8 cellular contexts compared by ENCODE assay signal in the genomic region with DNA sequence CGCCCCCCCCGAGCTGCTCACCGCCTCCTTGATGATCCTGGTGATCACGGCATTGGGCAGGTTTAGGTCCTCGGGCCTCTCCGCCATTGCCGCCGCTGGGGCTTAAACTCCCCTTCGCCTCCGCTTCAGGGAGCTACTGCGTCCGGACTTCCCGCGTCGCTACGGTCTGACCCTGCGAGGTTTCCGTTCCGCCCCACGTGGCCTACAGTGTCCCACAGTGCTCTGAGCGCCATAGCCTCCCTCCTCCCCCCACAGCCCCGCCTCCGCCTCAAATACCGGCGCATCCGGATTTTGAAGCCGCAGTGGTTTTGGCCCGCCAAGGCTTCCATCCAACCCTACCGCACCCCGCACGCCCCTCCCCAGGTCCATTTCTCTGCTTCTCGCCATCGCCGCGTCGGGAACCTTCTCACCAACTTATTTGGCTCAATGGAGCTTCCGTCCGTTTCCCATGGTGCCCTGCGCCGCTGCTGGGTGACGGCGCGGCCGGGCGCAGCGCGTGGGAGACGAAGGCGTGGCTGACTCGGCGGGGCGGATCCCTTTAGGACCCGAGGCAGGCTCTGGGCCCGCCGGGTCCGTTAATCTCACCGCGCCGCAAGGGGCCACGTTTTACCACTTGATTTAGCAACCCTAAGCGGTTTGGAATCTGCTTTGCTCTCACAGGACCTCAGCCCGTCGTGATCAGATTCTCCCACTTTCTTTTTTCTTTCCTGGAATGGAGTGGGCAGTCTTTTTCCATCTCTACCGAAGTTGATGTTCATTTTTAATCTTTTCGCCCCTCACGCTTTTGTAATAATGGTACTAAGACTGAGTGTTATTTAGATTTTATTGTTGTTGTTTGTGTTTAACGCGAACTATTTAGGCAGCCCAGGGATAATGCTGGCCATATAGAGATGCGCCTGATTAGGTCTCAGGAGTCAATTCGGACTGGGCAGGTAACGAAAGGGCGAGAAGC. TPM values are rescaled to one million over a fixed set of nuclear protein-coding genes. Genes with fewer than 3 reads are reported as not detected.
DNase-seq lines count a peak whose midpoint lies in the region; ATAC-seq and TF ChIP-seq lines count a peak whose summit lies in the region.

A gene with protein sequence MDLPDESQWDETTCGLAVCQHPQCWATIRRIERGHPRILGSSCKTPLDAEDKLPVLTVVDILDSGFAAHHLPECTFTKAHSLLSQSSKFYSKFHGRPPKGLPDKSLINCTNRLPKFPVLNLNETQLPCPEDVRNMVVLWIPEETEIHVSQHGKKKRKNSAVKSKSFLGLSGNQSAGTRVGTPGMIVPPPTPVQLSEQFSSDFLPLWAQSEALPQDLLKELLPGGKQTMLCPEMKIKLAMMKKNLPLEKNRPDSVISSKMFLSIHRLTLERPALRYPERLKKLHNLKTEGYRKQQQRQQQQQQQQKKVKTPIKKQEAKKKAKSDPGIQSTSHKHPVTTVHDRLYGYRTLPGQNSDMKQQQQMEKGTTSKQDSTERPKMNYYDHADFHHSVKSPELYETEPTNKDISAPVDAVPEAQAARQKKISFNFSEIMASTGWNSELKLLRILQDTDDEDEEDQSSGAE (plus strand): TSS at position 541 of the 952 bp plus-strand sequence. CDS start 2,747 bp downstream, outside the sequence.
A gene with protein sequence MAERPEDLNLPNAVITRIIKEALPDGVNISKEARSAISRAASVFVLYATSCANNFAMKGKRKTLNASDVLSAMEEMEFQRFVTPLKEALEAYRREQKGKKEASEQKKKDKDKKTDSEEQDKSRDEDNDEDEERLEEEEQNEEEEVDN (minus strand): TSS at position 469 of the 952 bp plus-strand sequence. CDS start 382 bp downstream, at position 87.

- no peak for TF ChIP-seq CTCF in natural killer cell (IDR thresholded peaks at IDR 0.05)

- peak within 1 kb of the TSS; percentile 97 for H3K4me3 Mint-ChIP-seq in activated T-helper 2 cell treated with anti-CD3 and anti-CD28 coated beads, Interferon-gamma antibody, Interleukin-2, Interleukin-4, amounts not matched to agents 10 μg/mL and 5 μg/mL and 100 μg/mL, durations not matched to agents 14 hours and 24 hours and 36 hours (ENCODE audit: low read depth)
- H3K4me3 Mint-ChIP-seq in natural killer cell: peak within 1 kb of the TSS; percentile 94

- H3K36me3 Mint-ChIP-seq in activated T-helper 2 cell treated with anti-CD3 and anti-CD28 coated beads, Interferon-gamma antibody, Interleukin-2, Interleukin-4, amounts not matched to agents 10 μg/mL and 5 μg/mL and 100 μg/mL, durations not matched to agents 14 hours and 24 hours and 36 hours (ENCODE audit: low read depth): peaks cover 33% of the 10 kb centered on the region
- no peaks in the 10 kb centered on the region for H3K36me3 Mint-ChIP-seq in natural killer cell

- H3K27ac Mint-ChIP-seq in activated T-helper 2 cell treated with anti-CD3 and anti-CD28 coated beads, Interferon-gamma antibody, Interleukin-2, Interleukin-4, amounts not matched to agents 10 μg/mL and 5 μg/mL and 100 μg/mL, durations not matched to agents 14 hours and 24 hours and 36 hours: peak within 1 kb of the TSS; percentile 99
- peak within 1 kb of the TSS; percentile 96 to 99 for H3K27ac Mint-ChIP-seq in natural killer cell

- DNase-seq in EH (ENCODE audit: low read depth): peak; percentile 95
- DNase-seq in GOT3 (lab: John Stamatoyannopoulos, UW): peak; percentile 66
- DNase-seq in LHCN-M2 (ENCODE audit: low read depth): peak; percentile 95
- DNase-seq in RPMI7951 (ENCODE audit: low read depth): peak; percentile 92
- DNase-seq in activated T-helper 2 cell treated with anti-CD3 and anti-CD28 coated beads, Interferon-gamma antibody, Interleukin-2, Interleukin-4, amounts not matched to agents 10 μg/mL and 5 μg/mL and 100 μg/mL, durations not matched to agents 14 hours and 24 hours and 36 hours (ENCODE audit: low spot score): peak; percentile 94
- peak; percentile 94 for DNase-seq in fibroblast of peridontal ligament (ENCODE audit: extremely low read depth)
- peak; percentile 94 for DNase-seq in natural killer cell
- DNase-seq in stimulated activated naive CD4-positive, alpha-beta T cell (lab: John Stamatoyannopoulos, UW): peak; percentile 88 to 98 (median 94)

- H3K4me1 Mint-ChIP-seq in activated T-helper 2 cell treated with anti-CD3 and anti-CD28 coated beads, Interferon-gamma antibody, Interleukin-2, Interleukin-4, amounts not matched to agents 10 μg/mL and 5 μg/mL and 100 μg/mL, durations not matched to agents 14 hours and 24 hours and 36 hours (ENCODE audit: low read depth): peaks cover 20% of the 10 kb centered on the region
- H3K4me1 Mint-ChIP-seq in natural killer cell: peaks cover 24 to 28% of the 10 kb centered on the region in 2 donors

- H3K27me3 Mint-ChIP-seq in activated T-helper 2 cell treated with anti-CD3 and anti-CD28 coated beads, Interferon-gamma antibody, Interleukin-2, Interleukin-4, amounts not matched to agents 10 μg/mL and 5 μg/mL and 100 μg/mL, durations not matched to agents 14 hours and 24 hours and 36 hours (ENCODE audit: low read depth): no peaks in the 10 kb centered on the region
- no peaks in the 10 kb centered on the region for H3K27me3 Mint-ChIP-seq in natural killer cell (ENCODE audit: low read depth in 2 of 2)

- intact Hi-C loops in activated T-helper 2 cell treated with anti-CD3 and anti-CD28 coated beads, Interferon-gamma antibody, Interleukin-2, Interleukin-4, amounts not matched to agents 10 μg/mL and 5 μg/mL and 100 μg/mL, durations not matched to agents 14 hours and 24 hours and 36 hours (cut with micrococcal nuclease): loop anchor here (1.0 to 5.0 kb wide), 9 partner anchors 9 to 258 kb away; a partner anchor contains a TSS
- intact Hi-C loops in natural killer cell (cut with micrococcal nuclease): loop anchor here (1.0 to 2.0 kb wide), 5 partner anchors 9 to 190 kb away; a partner anchor contains a TSS

- no peaks in the 10 kb centered on the region for H3K9me3 Mint-ChIP-seq in activated T-helper 2 cell treated with anti-CD3 and anti-CD28 coated beads, Interferon-gamma antibody, Interleukin-2, Interleukin-4, amounts not matched to agents 10 μg/mL and 5 μg/mL and 100 μg/mL, durations not matched to agents 14 hours and 24 hours and 36 hours
- no peaks in the 10 kb centered on the region for H3K9me3 Mint-ChIP-seq in natural killer cell

- ATAC-seq in natural killer cell: peak; percentile 88 to 97 (median 91)

RNA-seq across cellular contexts. Expression of the first gene that starts in this region (rescaled TPM):
- 0.19 and 0.29 TPM in 2 replicates for total RNA-seq in LHCN-M2 (2014; rRNA removed)
- 0.44 TPM for polyA plus RNA-seq in LHCN-M2 (2012)
- 0.12 and 0.49 TPM in 2 replicates for total RNA-seq in RPMI7951 (2014; rRNA removed; shearing (Covaris generic))
- total RNA-seq in activated T-helper 2 cell treated with anti-CD3 and anti-CD28 coated beads, Interferon-gamma antibody, Interleukin-2, Interleukin-4, amounts not matched to agents 10 μg/mL and 5 μg/mL and 100 μg/mL, durations not matched to agents 14 hours and 24 hours and 36 hours: 0.48 TPM in 2 replicates
- under 1 TPM; 0.45 to 0.71 (median 0.50) TPM for total RNA-seq in natural killer cell

RNA-seq across cellular contexts. Expression of the second gene that starts in this region (rescaled TPM):
- total RNA-seq in LHCN-M2 (2014; rRNA removed) (83.1 and 90.6 TPM in 2 replicates), natural killer cell (10 to 100 TPM; 59.2 to 66.7 (median 62.2) TPM)
- 39.2 TPM for polyA plus RNA-seq in LHCN-M2 (2012)
- total RNA-seq in RPMI7951 (2014; rRNA removed; shearing (Covaris generic)): 86.3 and 87.6 TPM in 2 replicates
- 71.0 and 73.8 TPM in 2 replicates for total RNA-seq in activated T-helper 2 cell treated with anti-CD3 and anti-CD28 coated beads, Interferon-gamma antibody, Interleukin-2, Interleukin-4, amounts not matched to agents 10 μg/mL and 5 μg/mL and 100 μg/mL, durations not matched to agents 14 hours and 24 hours and 36 hours

Comparison
In these comparisons a context has a peak if more than half of its experiments do, and no peak if none do; other contexts are left out.
1. Peak in every context shown above with its lines: DNase-seq and ATAC-seq.